8 cellular contexts compared by ENCODE assay signal in the genomic region with DNA sequence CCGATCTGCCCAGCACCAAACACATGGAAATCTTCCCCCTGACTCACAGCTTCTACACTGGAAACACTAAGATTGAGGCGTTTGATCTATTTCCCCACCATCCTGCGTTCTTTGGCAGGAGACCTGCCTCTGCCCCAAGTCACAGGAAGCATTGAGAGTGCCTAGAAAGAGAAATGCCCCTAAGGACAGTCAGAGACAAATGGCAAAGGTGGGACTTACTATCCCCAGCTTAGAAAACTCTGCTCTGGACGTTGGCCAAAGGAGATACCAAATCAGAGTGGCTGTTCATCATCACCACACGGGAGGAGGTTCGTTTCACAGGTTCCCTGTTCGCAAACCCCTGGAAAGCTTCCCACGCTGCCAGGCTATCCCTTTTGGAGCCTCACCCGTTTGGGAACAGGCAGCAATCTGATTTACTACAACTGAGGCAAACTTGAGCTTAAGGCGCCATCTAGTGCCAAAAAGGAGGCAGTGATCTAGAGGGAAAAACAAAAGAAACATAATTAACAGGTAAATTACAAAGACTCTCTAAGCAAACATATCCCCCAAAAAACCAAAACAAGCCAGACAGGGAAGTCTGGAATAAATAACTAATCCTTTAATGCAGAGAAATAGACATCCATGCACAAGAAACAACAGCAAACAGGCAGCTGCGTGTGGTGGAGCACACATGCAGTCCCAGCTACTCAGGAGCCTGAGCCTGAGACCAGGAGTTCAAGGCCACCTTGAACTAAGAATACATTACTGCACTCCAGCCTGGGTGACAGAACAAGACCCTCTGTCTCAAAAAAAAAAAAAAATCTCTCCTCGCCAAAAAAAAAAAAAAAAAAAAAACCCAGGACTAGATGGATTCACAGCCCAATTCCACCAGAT. TPM values are rescaled to one million over a fixed set of nuclear protein-coding genes. Genes with fewer than 3 reads are reported as not detected.
A peak's percentile ranks its signal among the peaks of the same experiment; 100 is the strongest.
DNase-seq lines count a peak whose midpoint lies in the region; ATAC-seq and TF ChIP-seq lines count a peak whose summit lies in the region.

No MANE protein-coding gene starts in this region.

- no peak overlapping the region for H3K27ac ChIP-seq in dorsolateral prefrontal cortex

- DNase-seq in AG09309 (ENCODE audit: low read depth) (peak; percentile 10), NCI-H446 treated with DMSO at 0.1 percent for 48 hours (lab: John Stamatoyannopoulos, UW) (peak; percentile 8), dorsolateral prefrontal cortex (no peak), retinal pigment epithelial cell (ENCODE audit: low read depth) (no peak), omental fat pad (ENCODE audit: low spot score) (no peak)

- TF ChIP-seq CTCF in AG09309 (IDR thresholded peaks at IDR 0.05; ENCODE audit: control insufficient read depth, insufficient read depth, low read depth, low read length, missing control alignments) = peak; percentile 81
- peak; percentile 74 for TF ChIP-seq CTCF in GM12872 (IDR thresholded peaks at IDR 0.05; ENCODE audit: insufficient read depth, low read depth, low read length)
- peak in 46 of 56 donors; percentile 8 to 55 (median 34) for TF ChIP-seq CTCF in dorsolateral prefrontal cortex (IDR thresholded peaks at IDR 0.05 in 54 of 56, conservative IDR thresholded peaks at IDR 0.05 in 2 of 56; ENCODE audit: low read depth in 1 of 56, partially characterized antibody in 56 of 56)
- peak; percentile 61 for TF ChIP-seq CTCF in retinal pigment epithelial cell (conservative IDR thresholded peaks at IDR 0.05; ENCODE audit: low read depth, low read length)
- TF ChIP-seq CTCF in omental fat pad (IDR thresholded peaks at IDR 0.05) = no peak

- peaks cover 0 to 13% (median 0%) of the 10 kb centered on the region in 45 donors for H3K27me3 ChIP-seq in dorsolateral prefrontal cortex

- H3K4me3 ChIP-seq in AG09309 (ENCODE audit: control insufficient read depth, low read depth, low read length) = no peak overlapping the region
- H3K4me3 ChIP-seq in dorsolateral prefrontal cortex = no peak overlapping the region
- no peak overlapping the region for H3K4me3 ChIP-seq in retinal pigment epithelial cell (ENCODE audit: low read length)

- intact Hi-C loops in dorsolateral prefrontal cortex (cut with DNase I) = no loop called here

- ATAC-seq in HG02981 (IDR thresholded peaks at IDR 0.05; ENCODE audit: unreplicated experiment) = no peak
- ATAC-seq in omental fat pad (ENCODE audit: low FRiP score) = no peak
- no peak for ATAC-seq in GM21717 (IDR thresholded peaks at IDR 0.05; ENCODE audit: unreplicated experiment)

RNA-seq across cellular contexts. Expression of a gene that starts 48.4 kb away (rescaled TPM):
- 100 to 1,000 TPM in 24 of 120 experiments, 10 to 100 TPM in 96; 54.0 to 148 (median 87.6) TPM for total RNA-seq in dorsolateral prefrontal cortex
- total RNA-seq in omental fat pad = 100 to 1,000 TPM in 1 of 4 donors, 10 to 100 TPM in 3; 64.4 to 122 (median 81.7) TPM

Comparison
In these comparisons a context has a peak if more than half of its experiments do, and no peak if none do; other contexts are left out.
1. DNase-seq: peak in AG09309 (single experiment) and NCI-H446 treated with DMSO at 0.1 percent for 48 hours (single experiment); none in dorsolateral prefrontal cortex (0 of 10), retinal pigment epithelial cell (single experiment) and omental fat pad (single experiment).
2. CTCF ChIP-seq: peak in AG09309 (single experiment), GM12872 (single experiment), dorsolateral prefrontal cortex (46 of 56) and retinal pigment epithelial cell (single experiment); none in omental fat pad (0 of 3).